In the genomic region with DNA sequence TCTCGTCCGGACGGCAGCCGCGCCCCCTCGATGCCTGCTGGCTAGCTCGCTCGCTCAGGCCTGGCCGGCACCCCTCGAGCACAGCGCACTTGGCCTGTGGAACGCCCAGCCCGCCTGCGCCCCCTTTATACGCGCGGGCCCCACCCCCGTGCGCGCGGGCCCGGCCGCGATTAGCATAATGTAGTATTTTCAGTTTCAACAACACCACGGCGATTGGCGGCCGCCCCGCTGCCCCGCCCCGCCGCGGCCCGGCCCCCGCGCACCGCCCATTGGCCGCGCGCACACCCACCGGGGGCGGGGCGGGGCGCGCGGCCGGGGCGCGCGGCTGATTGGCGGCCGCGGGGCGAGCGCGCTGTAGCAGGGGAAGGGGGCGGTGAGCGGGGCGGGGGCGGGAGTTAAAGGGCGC, we compare ENCODE assay signal across 8 cellular contexts. TPM values are rescaled to one million over a fixed set of nuclear protein-coding genes. Genes with fewer than 3 reads are reported as not detected.
DNase-seq lines count a peak whose midpoint lies in the region; ATAC-seq lines count a peak whose summit lies in the region.

A gene (minus strand): TSS at position 100 of the 406 bp plus-strand sequence. CDS start 319 bp downstream, outside the sequence.

- no peaks in the 10 kb centered on the region for H3K36me3 ChIP-seq in ACC112 (ENCODE audit: insufficient read depth, low read length)
- peaks cover 0 to 12% of the 10 kb centered on the region in 2 experiments for H3K36me3 ChIP-seq in mesenchymal stem cell (ENCODE audit: control insufficient read depth in 1 of 2, insufficient read depth in 2 of 2, low read depth in 1 of 2, low read length in 2 of 2)

- peak within 1 kb of the TSS; percentile 85 for H2BK15ac ChIP-seq in mesenchymal stem cell (ENCODE audit: low read depth, poor library complexity, severe bottlenecking)

- H3K4me1 ChIP-seq in ACC112 (ENCODE audit: control insufficient read depth, insufficient read depth, low read length, unreplicated experiment) (no peaks in the 10 kb centered on the region), mesenchymal stem cell (ENCODE audit: control insufficient read depth, insufficient read depth, low read depth, low read length) (peaks cover 56% of the 10 kb centered on the region)

- peaks cover 19% of the 10 kb centered on the region for H3K27me3 ChIP-seq in ACC112 (ENCODE audit: insufficient read depth, low read length)
- peaks cover 0 to 15% of the 10 kb centered on the region in 2 experiments for H3K27me3 ChIP-seq in mesenchymal stem cell (ENCODE audit: control insufficient read depth in 1 of 2, insufficient read depth in 1 of 2, low read length in 2 of 2)

- no peaks in the 10 kb centered on the region for H3K79me2 ChIP-seq in ACC112 (ENCODE audit: control insufficient read depth, insufficient read depth, low read length, unreplicated experiment)

- peak within 1 kb of the TSS; percentile 71 for H2AK5ac ChIP-seq in mesenchymal stem cell (ENCODE audit: low read length, severe bottlenecking)

- peak within 1 kb of the TSS; percentile 98 for H4K91ac ChIP-seq in mesenchymal stem cell (ENCODE audit: low read length)

- H3K9me3 ChIP-seq in mesenchymal stem cell (ENCODE audit: control insufficient read depth, low read length): no peaks in the 10 kb centered on the region

- H2BK120ac ChIP-seq in mesenchymal stem cell (ENCODE audit: low read depth, low read length): peak within 1 kb of the TSS; percentile 91

- peaks cover 5% of the 10 kb centered on the region for H3K79me1 ChIP-seq in mesenchymal stem cell (replicated peaks; ENCODE audit: low read length, poor library complexity, severe bottlenecking)

- no peak within 1 kb of the TSS for H3K27ac ChIP-seq in ACC112 (ENCODE audit: low read depth, low read length)
- no peak within 1 kb of the TSS for H3K27ac ChIP-seq in mesenchymal stem cell (ENCODE audit: low read length, poor library complexity, severe bottlenecking)

- H3K14ac ChIP-seq in mesenchymal stem cell (ENCODE audit: low read length in 2 of 2): peak within 1 kb of the TSS in 1 of 2 experiments; percentile 53

- ATAC-seq in GM19023 (IDR thresholded peaks at IDR 0.05; ENCODE audit: unreplicated experiment) (peak; percentile 73), HG03175 (IDR thresholded peaks at IDR 0.05; ENCODE audit: unreplicated experiment) (peak; percentile 74)

- H3K4me2 ChIP-seq in mesenchymal stem cell (ENCODE audit: low read length, poor library complexity, severe bottlenecking): peak within 1 kb of the TSS; percentile 72

- H3K18ac ChIP-seq in mesenchymal stem cell (ENCODE audit: low read depth in 1 of 2, low read length in 2 of 2): peak within 1 kb of the TSS; percentile 92 to 96

- H4K8ac ChIP-seq in mesenchymal stem cell (ENCODE audit: low read length): peak within 1 kb of the TSS; percentile 96

- peak within 1 kb of the TSS; percentile 73 to 92 for H2BK12ac ChIP-seq in mesenchymal stem cell (ENCODE audit: low read length in 2 of 2)

- peak; percentile 43 for DNase-seq in NCI-H524 treated with DMSO at 0.1 percent for 48 hours (lab: John Stamatoyannopoulos, UW)
- DNase-seq in activated CD8-positive, alpha-beta memory T cell treated with anti-CD3 and anti-CD28 coated beads for 4 hours (ENCODE audit: low read depth in 2 of 2): peak; percentile 65 to 68
- DNase-seq in effector CD8-positive, alpha-beta T cell (lab: John Stamatoyannopoulos, UW): peak; percentile 82
- peak; percentile 88 for DNase-seq in mesenchymal stem cell
- DNase-seq in stimulated activated CD8-positive, alpha-beta memory T cell treated with anti-CD3 and anti-CD28 coated beads, Interleukin-12 subunit alpha, Interleukin-12 subunit beta, amount 100 ng/mL, for 24 hours (ENCODE audit: extremely low read depth): peak; percentile 58

- H3K4me3 ChIP-seq in ACC112 (ENCODE audit: low read depth, low read length) (peak within 1 kb of the TSS; percentile 83), mesenchymal stem cell (ENCODE audit: insufficient read depth in 1 of 2, low read depth in 1 of 2, low read length in 2 of 2) (peak within 1 kb of the TSS; percentile 77 to 86)

- H3K23ac ChIP-seq in mesenchymal stem cell (ENCODE audit: low read length in 2 of 2): peak within 1 kb of the TSS in 1 of 2 experiments; percentile 78

- WGBS in mesenchymal stem cell: under 1% methylated on average over 30 of the region's 61 CpGs

- peak within 1 kb of the TSS; percentile 37 for H2AFZ ChIP-seq in ACC112 (ENCODE audit: low read length, unreplicated experiment)
- H2AFZ ChIP-seq in mesenchymal stem cell (ENCODE audit: low read depth, low read length): peak within 1 kb of the TSS; percentile 68

- H3K4ac ChIP-seq in mesenchymal stem cell (ENCODE audit: low read depth in 1 of 2, low read length in 2 of 2): peak within 1 kb of the TSS; percentile 87 to 88

- H3K9ac ChIP-seq in mesenchymal stem cell (ENCODE audit: low read length): peak within 1 kb of the TSS; percentile 80

- H2BK5ac ChIP-seq in mesenchymal stem cell (ENCODE audit: low read depth, low read length, poor library complexity, severe bottlenecking): peak within 1 kb of the TSS; percentile 33

RNA-seq across cellular contexts. Expression of the gene that starts here (rescaled TPM):
- 29.4 TPM for polyA plus RNA-seq in mesenchymal stem cell (2013, experiment 1 of 2)
- polyA plus RNA-seq in mesenchymal stem cell (2013, experiment 2 of 2): 31.0 TPM
